In genomic region chr9:126335837-126336236, GRCh38 we compare ENCODE assay signal across 19 cellular contexts. TPM values are rescaled to one million over a fixed set of nuclear protein-coding genes. Genes with fewer than 3 reads are reported as not detected.
DNase-seq lines count a peak whose midpoint lies in the region; ATAC-seq and TF ChIP-seq lines count a peak whose summit lies in the region.
"Had no signal": no experiment of that assay in that cellular context is flagged by ENCODE, and none has a peak within 500 bp of the region (broad histone marks: within the 10 kb centered on the region; RNA-seq: fewer than 3 reads in every experiment).

No MANE protein-coding gene starts in this region.

- peak overlapping the region; percentile 16 for H3K4me2 ChIP-seq in parathyroid adenoma (ENCODE audit: low read length)
- H3K4me2 ChIP-seq in PC-9, result no peak overlapping the region

- H3K27ac ChIP-seq in angular gyrus (ENCODE audit: low read depth, low read length), result peak overlapping the region; percentile 63
- H3K27ac ChIP-seq in gastroesophageal sphincter, result peak overlapping the region in 3 of 4 donors; percentile 58 to 74 (median 73)
- H3K27ac ChIP-seq in parathyroid adenoma, result no peak overlapping the region
- H3K27ac ChIP-seq in PC-9, result no peak overlapping the region

- H3K27me3 Mint-ChIP-seq in CD14-positive monocyte (ENCODE audit: low read depth in 3 of 3), result no peaks in the 10 kb centered on the region
- H3K27me3 Mint-ChIP-seq: activated CD8-positive, alpha-beta memory T cell treated with anti-CD3 and anti-CD28 coated beads, Interleukin-2, amount 10 ng/mL, durations not matched to agents 7 days and 5 days; stimulated activated naive CD8-positive, alpha-beta T cell treated with anti-CD3 and anti-CD28 coated beads, Interleukin-15, amount 100 ng/mL, for 72 hours had no signal

- H3K9me3 Mint-ChIP-seq in CD14-positive monocyte, result peaks cover 0 to 2% (median 0%) of the 10 kb centered on the region in 7 donors
- H3K9me3 Mint-ChIP-seq: naive B cell; stimulated activated naive CD8-positive, alpha-beta T cell treated with anti-CD3 and anti-CD28 coated beads, Interleukin-15, amount 100 ng/mL, for 72 hours had no signal

- no peak overlapping the region for H3K4me3 Mint-ChIP-seq in CD14-positive monocyte
- H3K4me3 Mint-ChIP-seq: activated CD8-positive, alpha-beta memory T cell treated with anti-CD3 and anti-CD28 coated beads, Interleukin-2, amount 10 ng/mL, durations not matched to agents 7 days and 5 days; naive B cell; stimulated activated naive CD8-positive, alpha-beta T cell treated with anti-CD3 and anti-CD28 coated beads, Interleukin-15, amount 100 ng/mL, for 72 hours had no signal

- WGBS in gastroesophageal sphincter (ENCODE audit: low coverage in 1 of 2), 2 donors, result 46% methylated on average over 4 of the region's 10 CpGs; no CpG with 5 or more reads in 1 of the 2 donors

- no peak for ATAC-seq in gastroesophageal sphincter
- ATAC-seq in HG03039 (IDR thresholded peaks at IDR 0.05; ENCODE audit: unreplicated experiment), result no peak
- ATAC-seq: activated CD8-positive, alpha-beta memory T cell treated with anti-CD3 and anti-CD28 coated beads, Interleukin-2, amount 10 ng/mL, durations not matched to agents 7 days and 5 days; GM12878; stimulated activated naive CD8-positive, alpha-beta T cell treated with anti-CD3 and anti-CD28 coated beads, Interleukin-15, amount 100 ng/mL, for 72 hours had no signal

- H4K20me1 ChIP-seq in PC-9 (ENCODE audit: insufficient read depth), result no peaks in the 10 kb centered on the region

- no peaks in the 10 kb centered on the region for H3K27me3 ChIP-seq in gastroesophageal sphincter
- no peaks in the 10 kb centered on the region for H3K27me3 ChIP-seq in parathyroid adenoma (ENCODE audit: control insufficient read depth, insufficient read depth, low read length)
- H3K27me3 ChIP-seq in PC-9 (ENCODE audit: insufficient read depth, low read depth), result no peaks in the 10 kb centered on the region

- no peaks in the 10 kb centered on the region for H3K9me2 ChIP-seq in PC-9 (ENCODE audit: insufficient read depth)

- peaks cover 9 to 16% of the 10 kb centered on the region in 2 donors for H3K36me3 Mint-ChIP-seq in CD14-positive monocyte

- CTCF ChIA-PET in PC-9 (lab: Charles Lee), result interaction anchor here (0.6 kb wide), 1 partner anchor 40 kb away, joined by 3 read pairs; no protein-coding TSS in a partner anchor

- peaks cover 15% of the 10 kb centered on the region for H3K79me2 ChIP-seq in parathyroid adenoma
- H3K79me2 ChIP-seq in PC-9 (ENCODE audit: low read depth), result no peaks in the 10 kb centered on the region

- TF ChIP-seq POLR2A in gastroesophageal sphincter (IDR thresholded peaks at IDR 0.05), result no peak

- no peaks in the 10 kb centered on the region for H3K9me3 ChIP-seq in gastroesophageal sphincter
- H3K9me3 ChIP-seq in parathyroid adenoma (ENCODE audit: control insufficient read depth, low read length), result no peaks in the 10 kb centered on the region
- H3K9me3 ChIP-seq in PC-9 (ENCODE audit: insufficient read depth, low read depth), result no peaks in the 10 kb centered on the region

- H3K36me3 ChIP-seq in gastroesophageal sphincter (peaks cover 0 to 5% of the 10 kb centered on the region in 2 donors), parathyroid adenoma (ENCODE audit: control insufficient read depth, insufficient read depth, low read length) (no peaks in the 10 kb centered on the region), PC-9 (ENCODE audit: low read depth) (no peaks in the 10 kb centered on the region)

- H3K27ac Mint-ChIP-seq in CD14-positive monocyte, result peak overlapping the region; percentile 13 to 88 (median 75)
- H3K27ac Mint-ChIP-seq: activated CD8-positive, alpha-beta memory T cell treated with anti-CD3 and anti-CD28 coated beads, Interleukin-2, amount 10 ng/mL, durations not matched to agents 7 days and 5 days; stimulated activated naive CD8-positive, alpha-beta T cell treated with anti-CD3 and anti-CD28 coated beads, Interleukin-15, amount 100 ng/mL, for 72 hours had no signal

- POLR2A ChIA-PET in PC-9 (lab: Charles Lee; ENCODE audit: unreplicated experiment), result no interaction called here

- peaks cover 71% of the 10 kb centered on the region for H3K4me1 Mint-ChIP-seq in CD14-positive monocyte

- BruUV-seq in PC-9 (replicated peaks; lab: Mats Ljungman, UMichigan), result no TSS peak

- intact Hi-C loops in CD14-positive monocyte (cut with micrococcal nuclease) (no loop called here), PC-9 (cut with micrococcal nuclease; ENCODE audit: unreplicated experiment) (no loop called here)

- no peak for DNase-seq in CD14-positive monocyte (ENCODE audit: low spot score)
- no peak for DNase-seq in NCI-H510A treated with DMSO at 0.1 percent for 48 hours (lab: John Stamatoyannopoulos, UW)
- DNase-seq in SK-N-DZ (ENCODE audit: low spot score), result no peak
- DNase-seq in PC-9, result no peak
- DNase-seq: activated CD4-positive, alpha-beta T cell treated with anti-CD3 and anti-CD28 coated beads for 1 hour; activated CD8-positive, alpha-beta memory T cell treated with anti-CD3 and anti-CD28 coated beads, Interleukin-2, amount 10 ng/mL, durations not matched to agents 7 days and 5 days; aorta; effector CD4-positive, alpha-beta T cell; left colon; naive B cell; NCI-H1694 treated with DMSO at 0.1 percent for 48 hours; NCI-H446 treated with DMSO at 0.1 percent for 48 hours; SIG-M5; stimulated activated naive CD8-positive, alpha-beta T cell treated with anti-CD3 and anti-CD28 coated beads, Interleukin-15, amount 100 ng/mL, for 72 hours had no signal

- TF ChIP-seq EP300 in gastroesophageal sphincter (IDR thresholded peaks at IDR 0.05), result no peak

- H3K4me3 ChIP-seq in gastroesophageal sphincter, result peak overlapping the region in 1 of 2 donors; percentile 18
- no peak overlapping the region for H3K4me3 ChIP-seq in parathyroid adenoma (ENCODE audit: low read depth, low read length)
- no peak overlapping the region for H3K4me3 ChIP-seq in PC-9
- H3K4me3 ChIP-seq: GM12878 had no signal

- peaks cover 5% of the 10 kb centered on the region; the same call in 1 of the 2 replicates for H3F3A ChIP-seq in PC-9 (ENCODE audit: insufficient read depth, low read depth)

- TF ChIP-seq CTCF in CD14-positive monocyte (IDR thresholded peaks at IDR 0.05), result no peak
- no peak for TF ChIP-seq CTCF in gastroesophageal sphincter (IDR thresholded peaks at IDR 0.05)
- no peak for TF ChIP-seq CTCF in parathyroid adenoma (IDR thresholded peaks at IDR 0.05)
- TF ChIP-seq CTCF in PC-9 (conservative IDR thresholded peaks at IDR 0.05), result no peak

- H2AFZ ChIP-seq in parathyroid adenoma (no peak overlapping the region), PC-9 (no peak overlapping the region)

- no peak overlapping the region for H3K9ac ChIP-seq in parathyroid adenoma

- H3K4me1 ChIP-seq in gastroesophageal sphincter, result peaks cover 6 to 86% (median 23%) of the 10 kb centered on the region in 3 donors
- H3K4me1 ChIP-seq in parathyroid adenoma, result peaks cover 14% of the 10 kb centered on the region
- peaks cover 14% of the 10 kb centered on the region for H3K4me1 ChIP-seq in PC-9 (replicated peaks; ENCODE audit: insufficient read depth)

RNA-seq across cellular contexts. Expression of gene MVB12B, which starts 9.2 kb away (rescaled TPM):
- polyA plus RNA-seq in CD14-positive monocyte, result 1 to 10 TPM; 2.8 to 3.5 TPM
- total RNA-seq in gastroesophageal sphincter, result 10 to 100 TPM; 12.0 to 25.2 (median 15.9) TPM
- 27.9 and 35.7 TPM in 2 replicates for polyA plus RNA-seq in SK-N-DZ (2014; cell fraction: cytosol; rRNA removed)
- polyA plus RNA-seq in SK-N-DZ (2014; cell fraction: nucleus; rRNA removed), result 10.9 and 12.2 TPM in 2 replicates
- 6.7 and 8.8 TPM in 2 replicates for total RNA-seq in PC-9 (2021)
- polyA plus RNA-seq: GM12878 had no signal

Comparison
In these comparisons a context has a peak if more than half of its experiments do, and no peak if none do; other contexts are left out.
1. H3K27ac ChIP-seq: peak in angular gyrus (single experiment) and gastroesophageal sphincter (3 of 4); none in parathyroid adenoma (single experiment) and PC-9 (single experiment).